In genomic region chr14:91241848-91242247, GRCh38 we compare ENCODE assay signal across 8 cellular contexts. TPM values are rescaled to one million over a fixed set of nuclear protein-coding genes. Genes with fewer than 3 reads are reported as not detected.
DNase-seq lines count a peak whose midpoint lies in the region; ATAC-seq lines count a peak whose summit lies in the region.

No MANE protein-coding gene starts in this region.

- ATAC-seq in HG03095 (IDR thresholded peaks at IDR 0.05; ENCODE audit: unreplicated experiment) (peak; percentile 53), Right ventricle myocardium inferior (no peak)
- no peak for ATAC-seq in stimulated activated naive CD8-positive, alpha-beta T cell treated with anti-CD3 and anti-CD28 coated beads, Interleukin-15, amount 100 ng/mL, for 72 hours

- H3K36me3 Mint-ChIP-seq in activated CD4-positive, alpha-beta memory T cell treated with anti-CD3 and anti-CD28 coated beads, Interleukin-2, amount 10 ng/mL, durations not matched to agents 7 days and 5 days (ENCODE audit: low read depth) = peaks cover 91% of the 10 kb centered on the region

- H3K27me3 Mint-ChIP-seq in activated CD4-positive, alpha-beta memory T cell treated with anti-CD3 and anti-CD28 coated beads, Interleukin-2, amount 10 ng/mL, durations not matched to agents 7 days and 5 days = no peaks in the 10 kb centered on the region
- no peaks in the 10 kb centered on the region for H3K27me3 Mint-ChIP-seq in stimulated activated naive CD8-positive, alpha-beta T cell treated with anti-CD3 and anti-CD28 coated beads, Interleukin-15, amount 100 ng/mL, for 72 hours

- POLR2A ChIA-PET in activated CD4-positive, alpha-beta memory T cell treated with anti-CD3 and anti-CD28 coated beads, Interleukin-2, amount 10 ng/mL, durations not matched to agents 7 days and 5 days (lab: Charles Lee) = interaction anchor here (0.8 to 18.3 kb wide), 15 partner anchors 8 to 175 kb away, joined by 3 to 886 read pairs (median 46); partner anchors contain the start of genes CCDC88C and DGLUCY

- H3K9me3 Mint-ChIP-seq in activated CD4-positive, alpha-beta memory T cell treated with anti-CD3 and anti-CD28 coated beads, Interleukin-2, amount 10 ng/mL, durations not matched to agents 7 days and 5 days = no peaks in the 10 kb centered on the region
- no peaks in the 10 kb centered on the region for H3K9me3 Mint-ChIP-seq in stimulated activated naive CD8-positive, alpha-beta T cell treated with anti-CD3 and anti-CD28 coated beads, Interleukin-15, amount 100 ng/mL, for 72 hours

- DNase-seq in activated CD4-positive, alpha-beta T cell treated with anti-CD3 and anti-CD28 coated beads, Interleukin-2, amount 50 U/mL, for 48 hours = peak; percentile 36 to 39
- DNase-seq in activated CD4-positive, alpha-beta T cell treated with anti-CD3 and anti-CD28 coated beads for 1 hour = no peak
- peak; percentile 56 for DNase-seq in activated CD4-positive, alpha-beta memory T cell treated with anti-CD3 and anti-CD28 coated beads, Interleukin-2, amount 10 ng/mL, durations not matched to agents 7 days and 5 days
- DNase-seq in stimulated activated naive CD8-positive, alpha-beta T cell treated with anti-CD3 and anti-CD28 coated beads, Interleukin-15, amount 100 ng/mL, for 72 hours = no peak
- DNase-seq in effector CD4-positive, alpha-beta T cell = no peak
- DNase-seq in stimulated activated CD4-positive, alpha-beta T cell treated with anti-CD3 and anti-CD28 coated beads, Interleukin-4, amount 100 ng/mL, for 1 hour = no peak
- no peak for DNase-seq in Right ventricle myocardium inferior (ENCODE audit: missing footprints)

- peaks cover 82% of the 10 kb centered on the region for H3K4me1 Mint-ChIP-seq in activated CD4-positive, alpha-beta memory T cell treated with anti-CD3 and anti-CD28 coated beads, Interleukin-2, amount 10 ng/mL, durations not matched to agents 7 days and 5 days
- peaks cover 100% of the 10 kb centered on the region for H3K4me1 Mint-ChIP-seq in stimulated activated naive CD8-positive, alpha-beta T cell treated with anti-CD3 and anti-CD28 coated beads, Interleukin-15, amount 100 ng/mL, for 72 hours

- intact Hi-C loops in Right ventricle myocardium inferior (cut with DNase I) = no loop called here

- peak overlapping the region; percentile 97 for H3K27ac Mint-ChIP-seq in activated CD4-positive, alpha-beta memory T cell treated with anti-CD3 and anti-CD28 coated beads, Interleukin-2, amount 10 ng/mL, durations not matched to agents 7 days and 5 days
- peak overlapping the region; percentile 86 to 96 for H3K27ac Mint-ChIP-seq in stimulated activated naive CD8-positive, alpha-beta T cell treated with anti-CD3 and anti-CD28 coated beads, Interleukin-15, amount 100 ng/mL, for 72 hours

- peak overlapping the region; percentile 96 for H3K4me3 Mint-ChIP-seq in activated CD4-positive, alpha-beta memory T cell treated with anti-CD3 and anti-CD28 coated beads, Interleukin-2, amount 10 ng/mL, durations not matched to agents 7 days and 5 days
- peak overlapping the region; percentile 83 to 89 for H3K4me3 Mint-ChIP-seq in stimulated activated naive CD8-positive, alpha-beta T cell treated with anti-CD3 and anti-CD28 coated beads, Interleukin-15, amount 100 ng/mL, for 72 hours

- CTCF ChIA-PET in activated CD4-positive, alpha-beta memory T cell treated with anti-CD3 and anti-CD28 coated beads, Interleukin-2, amount 10 ng/mL, durations not matched to agents 7 days and 5 days (lab: Charles Lee) = interaction anchor here (0.8 to 6.6 kb wide), 8 partner anchors 10 to 69 kb away, joined by 3 to 66 read pairs (median 7); no protein-coding TSS in a partner anchor

RNA-seq across cellular contexts. Expression of gene GPR68, which starts 2.7 kb away (rescaled TPM):
- 10 to 100 TPM; 36.9 to 39.8 TPM for total RNA-seq in activated CD4-positive, alpha-beta memory T cell treated with anti-CD3 and anti-CD28 coated beads, Interleukin-2, amount 10 ng/mL, durations not matched to agents 7 days and 5 days
- 0.16 TPM for total RNA-seq in Right ventricle myocardium inferior

Comparison
In these comparisons a context has a peak if more than half of its experiments do, and no peak if none do; other contexts are left out.
1. DNase-seq: peak in activated CD4-positive, alpha-beta T cell treated with anti-CD3 and anti-CD28 coated beads, Interleukin-2, amount 50 U/mL, for 48 hours (2 of 2) and activated CD4-positive, alpha-beta memory T cell treated with anti-CD3 and anti-CD28 coated beads, Interleukin-2, amount 10 ng/mL, durations not matched to agents 7 days and 5 days (single experiment); none in activated CD4-positive, alpha-beta T cell treated with anti-CD3 and anti-CD28 coated beads for 1 hour (single experiment), stimulated activated naive CD8-positive, alpha-beta T cell treated with anti-CD3 and anti-CD28 coated beads, Interleukin-15, amount 100 ng/mL, for 72 hours (0 of 2), effector CD4-positive, alpha-beta T cell (single experiment), stimulated activated CD4-positive, alpha-beta T cell treated with anti-CD3 and anti-CD28 coated beads, Interleukin-4, amount 100 ng/mL, for 1 hour (single experiment) and Right ventricle myocardium inferior (single experiment).
2. RNA of gene GPR68, which starts 2.7 kb away (total RNA-seq): 36.9 to 39.8 TPM in activated CD4-positive, alpha-beta memory T cell treated with anti-CD3 and anti-CD28 coated beads, Interleukin-2, amount 10 ng/mL, durations not matched to agents 7 days and 5 days; 0.16 TPM in Right ventricle myocardium inferior (single experiment); every median in the first group is over 10 times any median in the second.